12 cellular contexts compared by ENCODE assay signal in genomic region chr12:67720383-67720856, GRCh38.
DNase-seq lines count a peak whose midpoint lies in the region; ATAC-seq, FAIRE-seq and TF ChIP-seq lines count a peak whose summit lies in the region.
"Had no signal": no experiment of that assay in that cellular context is flagged by ENCODE, and none has a peak within 500 bp of the region (broad histone marks: within the 10 kb centered on the region; RNA-seq: fewer than 3 reads in every experiment).

No MANE protein-coding gene starts in this region.

- no peaks in the 10 kb centered on the region for H4K20me1 ChIP-seq in hepatocyte (ENCODE audit: insufficient read depth, poor library complexity, severe bottlenecking)

- no peak for FAIRE-seq in urothelium cell line (lab: Jason Lieb, UNC)

- ATAC-seq in GM19455 (IDR thresholded peaks at IDR 0.05; ENCODE audit: unreplicated experiment) = no peak

- no peaks in the 10 kb centered on the region for H3K36me3 ChIP-seq in hepatocyte (replicated peaks; ENCODE audit: insufficient read depth, low read depth)
- H3K36me3 ChIP-seq: transverse colon had no signal

- H3K79me2 ChIP-seq in hepatocyte = no peaks in the 10 kb centered on the region

- H3K9me3 ChIP-seq in hepatocyte (ENCODE audit: low read depth) = no peaks in the 10 kb centered on the region
- H3K9me3 ChIP-seq: transverse colon had no signal

- WGBS in hepatocyte (ENCODE audit: low lambda C conversion rate, missing lambda C conversion rate) = 39% methylated on average over 3 of the region's 3 CpGs

- no peaks in the 10 kb centered on the region for H3K27me3 ChIP-seq in hepatocyte
- H3K27me3 ChIP-seq: transverse colon had no signal

- H3K4me1 ChIP-seq in hepatocyte (ENCODE audit: insufficient read depth) = peaks cover 19% of the 10 kb centered on the region

- in situ Hi-C loops in G401 (cut with HindIII; ENCODE audit: low sequenced_read_pairs) = no loop called here

- no peak overlapping the region for H2AFZ ChIP-seq in hepatocyte

- peak overlapping the region; percentile 9 for H3K27ac ChIP-seq in hepatocyte
- H3K27ac ChIP-seq: SK-N-MC had no signal

- DNase-seq in NCI-H82 (lab: John Stamatoyannopoulos, UW) (peak; percentile 34), NCI-H82 treated with DMSO at 0.1 percent for 48 hours (lab: John Stamatoyannopoulos, UW; ENCODE audit: unreplicated experiment) (no peak), SK-N-DZ (ENCODE audit: low spot score) (peak; percentile 58), hepatocyte (ENCODE audit: low spot score) (peak; percentile 35), urothelium cell line (ENCODE audit: low spot score) (peak; percentile 24), G401 (ENCODE audit: low spot score) (no peak)
- no peak for DNase-seq in activated T-cell treated with anti-CD3 and anti-CD28 coated beads, Interleukin-2, amount 50 U/mL, for 1 hour
- DNase-seq: NCI-H1092 treated with DMSO at 0.1 percent for 48 hours had no signal

- TF ChIP-seq CTCF in hepatocyte (IDR thresholded peaks at IDR 0.05; ENCODE audit: poor library complexity) = no peak

- no peak overlapping the region for H3K4me2 ChIP-seq in hepatocyte

- H3K9me2 ChIP-seq in hepatocyte (replicated peaks; ENCODE audit: insufficient read depth) = no peaks in the 10 kb centered on the region

- H3K4me3 ChIP-seq in hepatocyte = no peak overlapping the region
- H3K4me3 ChIP-seq: lung, SK-N-MC, transverse colon had no signal

Comparison
In these comparisons a context has a peak if more than half of its experiments do, and no peak if none do; other contexts are left out.
1. DNase-seq: peak in NCI-H82 (single experiment), SK-N-DZ (single experiment), hepatocyte (single experiment) and urothelium cell line (single experiment); none in NCI-H82 treated with DMSO at 0.1 percent for 48 hours (single experiment), G401 (single experiment) and activated T-cell treated with anti-CD3 and anti-CD28 coated beads, Interleukin-2, amount 50 U/mL, for 1 hour (single experiment).